ENCODE assay signal across 26 cellular contexts in genomic region chr15:41562258-41562657, GRCh38. TPM values are rescaled to one million over a fixed set of nuclear protein-coding genes. Genes with fewer than 3 reads are reported as not detected.
A peak's percentile ranks its signal among the peaks of the same experiment; 100 is the strongest.
DNase-seq lines count a peak whose midpoint lies in the region; ATAC-seq, FAIRE-seq and TF ChIP-seq lines count a peak whose summit lies in the region.
"Had no signal": no experiment of that assay in that cellular context is flagged by ENCODE, and none has a peak within 500 bp of the region (broad histone marks: within the 10 kb centered on the region; RNA-seq: fewer than 3 reads in every experiment).

No MANE protein-coding gene starts in this region.

- no peak for TF ChIP-seq RAD21 in HepG2 (CRISPR knock-in tag; IDR thresholded peaks at IDR 0.05)

- peak overlapping the region; percentile 93 for H3K4me3 Mint-ChIP-seq in endodermal cell
- H3K4me3 Mint-ChIP-seq in naive thymus-derived CD8-positive, alpha-beta T cell: no peak overlapping the region
- H3K4me3 Mint-ChIP-seq: activated CD4-positive, alpha-beta T cell treated with anti-CD3 and anti-CD28 coated beads, Interleukin-2, amount 10 ng/mL, durations not matched to agents 24 days and 14 days had no signal

- peak overlapping the region; percentile 50 for H2BK15ac ChIP-seq in neuronal stem cell (ENCODE audit: low read length)

- H2AK5ac ChIP-seq in neuronal stem cell (ENCODE audit: low read depth, low read length): peak overlapping the region; percentile 33

- peak overlapping the region; percentile 56 for H3K14ac ChIP-seq in neuronal stem cell (ENCODE audit: low read length)

- TF ChIP-seq EP300 in HepG2 (IDR thresholded peaks at IDR 0.05; ENCODE audit: low read depth in 2 of 2, low read length in 2 of 2) (no peak), HepG2 (CRISPR knock-in tag; IDR thresholded peaks at IDR 0.05; ENCODE audit: borderline replicate concordance) (no peak)

- H2BK120ac ChIP-seq in neuronal stem cell (ENCODE audit: low read depth, low read length): peak overlapping the region; percentile 48

- POLR2A ChIA-PET in HepG2 (lab: Yijun Ruan, JAX): interaction anchor here (0.6 to 2.1 kb wide), 9 partner anchors 9 to 98 kb away, joined by 3 to 11 read pairs (median 5); partner anchors contain the start of gene MGA
- POLR2A ChIA-PET in naive thymus-derived CD8-positive, alpha-beta T cell (lab: Charles Lee): interaction anchor here (0.9 kb wide), 1 partner anchor 18 kb away, joined by 3 read pairs; the partner anchor contains the start of gene RPAP1

- H3K36me3 Mint-ChIP-seq in endodermal cell (ENCODE audit: low read depth): peaks cover 42% of the 10 kb centered on the region
- H3K36me3 Mint-ChIP-seq in naive thymus-derived CD8-positive, alpha-beta T cell: no peaks in the 10 kb centered on the region

- H3K9me3 ChIP-seq in HepG2 (ENCODE audit: low read length) (no peaks in the 10 kb centered on the region), right lobe of liver (no peaks in the 10 kb centered on the region), endodermal cell (ENCODE audit: control insufficient read depth, low read length) (no peaks in the 10 kb centered on the region), neuronal stem cell (replicated peaks in 1 of 2; ENCODE audit: control insufficient read depth in 2 of 2, insufficient read depth in 1 of 2, low read depth in 1 of 2, low read length in 2 of 2) (peaks cover 0 to 1% of the 10 kb centered on the region in 2 donors)
- H3K9me3 ChIP-seq: A549, esophagus muscularis mucosa, gastroesophageal sphincter, mucosa of descending colon, upper lobe of left lung had no signal

- H3K4me1 Mint-ChIP-seq in endodermal cell: peaks cover 73% of the 10 kb centered on the region
- H3K4me1 Mint-ChIP-seq in naive thymus-derived CD8-positive, alpha-beta T cell: peaks cover 13 to 20% (median 15%) of the 10 kb centered on the region in 4 donors

- 57% methylated on average over 4 of the region's 4 CpGs for WGBS in HepG2 (ENCODE audit: low lambda C conversion rate)
- 50% methylated on average over 2 of the region's 4 CpGs for WGBS in right lobe of liver (ENCODE audit: insufficient coverage, low coverage, low lambda C conversion rate, missing lambda C conversion rate)
- 51 to 57% methylated on average over 1 to 4 of the region's 4 CpGs for WGBS in endodermal cell (ENCODE audit: insufficient coverage in 1 of 2, insufficient read length in 1 of 2), 2 experiments
- WGBS in neuronal stem cell (ENCODE audit: extremely low coverage in 2 of 2, insufficient read length in 2 of 2, insufficient replicate concordance in 1 of 2), 2 donors: no CpG with 5 or more reads among the region's 4 CpGs

- no peak overlapping the region for H3K4ac ChIP-seq in neuronal stem cell (ENCODE audit: low read length)

- H3K9me3 Mint-ChIP-seq in endodermal cell: no peaks in the 10 kb centered on the region
- no peaks in the 10 kb centered on the region for H3K9me3 Mint-ChIP-seq in naive thymus-derived CD8-positive, alpha-beta T cell
- H3K9me3 Mint-ChIP-seq: activated CD4-positive, alpha-beta T cell treated with anti-CD3 and anti-CD28 coated beads, Interleukin-2, amount 10 ng/mL, durations not matched to agents 24 days and 14 days had no signal

- no TSS peak for BruUV-seq in HepG2 (replicated peaks; lab: Mats Ljungman, UMichigan)

- no peak overlapping the region for H3K4me3 ChIP-seq in HepG2 (replicated peaks in 1 of 3; ENCODE audit: insufficient read depth in 1 of 3, low read depth in 2 of 3, low read length in 3 of 3)
- no peak overlapping the region for H3K4me3 ChIP-seq in right lobe of liver
- H3K4me3 ChIP-seq in endodermal cell (ENCODE audit: low read length): peak overlapping the region; percentile 69
- H3K4me3 ChIP-seq in neuronal stem cell (ENCODE audit: low read length in 2 of 2): no peak overlapping the region
- H3K4me3 ChIP-seq: A549, cardiac muscle cell, esophagus muscularis mucosa, gastroesophageal sphincter, GM12878, mucosa of descending colon, upper lobe of left lung had no signal

- H3K9ac ChIP-seq in HepG2 (ENCODE audit: insufficient read depth, low read depth, low read length) (0 out of 2 replicates have a peak overlapping the region, but pooled peaks have one; percentile 25), endodermal cell (ENCODE audit: extremely low read depth, low read length, poor library complexity, severe bottlenecking) (peak overlapping the region; percentile 42), neuronal stem cell (ENCODE audit: low read depth, low read length, poor library complexity) (no peak overlapping the region)

- peak overlapping the region; percentile 33 for H2BK5ac ChIP-seq in neuronal stem cell (ENCODE audit: low read length)

- H3K4me2 ChIP-seq in HepG2 (ENCODE audit: low read depth, low read length): no peak overlapping the region
- H3K4me2 ChIP-seq in neuronal stem cell (ENCODE audit: insufficient read depth, low read length, poor library complexity, severe bottlenecking): peak overlapping the region; percentile 53
- H3K4me2 ChIP-seq: A549 had no signal

- no peak for TF ChIP-seq POLR2A in HepG2 (IDR thresholded peaks at IDR 0.05; ENCODE audit: insufficient read depth in 1 of 2, low read depth in 2 of 2, low read length in 2 of 2)
- TF ChIP-seq POLR2A in right lobe of liver (IDR thresholded peaks at IDR 0.05): no peak

- in situ Hi-C loops in HepG2 (cut with HindIII; ENCODE audit: extremely low pct_ligation_motif_present, low pct_unique_long_range_greater_than_20kb): no loop called here

- no peaks in the 10 kb centered on the region for H3K27me3 Mint-ChIP-seq in endodermal cell (ENCODE audit: insufficient read depth)
- H3K27me3 Mint-ChIP-seq in naive thymus-derived CD8-positive, alpha-beta T cell: peaks cover 4 to 27% (median 14%) of the 10 kb centered on the region in 5 donors

- DNase-seq in HepG2 (ENCODE audit: low spot score) (no peak), right lobe of liver (no peak), endodermal cell (no peak), neuronal stem cell (ENCODE audit: low spot score) (peak; percentile 18), epidermal melanocyte (ENCODE audit: insufficient read length, low spot score) (no peak)
- no peak for DNase-seq in activated CD4-positive, alpha-beta T cell treated with anti-CD3 and anti-CD28 coated beads for 1 hour
- DNase-seq in naive thymus-derived CD8-positive, alpha-beta T cell: no peak
- DNase-seq: activated CD4-positive, alpha-beta T cell treated with anti-CD3 and anti-CD28 coated beads, Interleukin-2, amount 10 ng/mL, durations not matched to agents 24 days and 14 days; activated effector memory CD4-positive, alpha-beta T cell treated with Interleukin-2 at 50 U/mL for 16 hours; Karpas-422; NCI-H1048; NCI-H2029; NCI-H510A; stimulated activated naive CD4-positive, alpha-beta T cell treated with Interleukin-2 at 50 U/mL for 16 hours had no signal

- no peak overlapping the region for H4K91ac ChIP-seq in neuronal stem cell (ENCODE audit: low read depth, low read length, poor library complexity)

- no peak for ATAC-seq in HepG2
- no peak for ATAC-seq in right lobe of liver
- ATAC-seq in naive thymus-derived CD8-positive, alpha-beta T cell: no peak
- no peak for ATAC-seq in GM19328 (IDR thresholded peaks at IDR 0.05; ENCODE audit: unreplicated experiment)
- ATAC-seq: A549, GM12878, left colon, mucosa of descending colon had no signal

- CTCF ChIA-PET in HepG2 (lab: Yijun Ruan, JAX; ENCODE audit: low intra/inter-chr PET ratio, low total read pairs): interaction anchor here (1.8 to 1.9 kb wide), 2 partner anchors 18 to 42 kb away, joined by 3 to 10 read pairs; no protein-coding TSS in a partner anchor

- FAIRE-seq in HepG2 (lab: Jason Lieb, UNC): no peak
- FAIRE-seq: A549, GM12878, TTC549 had no signal

- peak overlapping the region; percentile 89 for H3K18ac ChIP-seq in neuronal stem cell (ENCODE audit: low read length)

- H3K36me3 ChIP-seq in HepG2 (replicated peaks in 1 of 2; ENCODE audit: control insufficient read depth in 1 of 2, insufficient read depth in 2 of 2, low read length in 2 of 2) (0 out of 5 replicates have a peak, but pooled peaks cover 0 to 4% of the 10 kb centered on the region in 2 experiments), right lobe of liver (no peaks in the 10 kb centered on the region), endodermal cell (ENCODE audit: control insufficient read depth, insufficient read depth, low read length) (peaks cover 56% of the 10 kb centered on the region), neuronal stem cell (replicated peaks in 1 of 2; ENCODE audit: control insufficient read depth in 2 of 2, insufficient read depth in 2 of 2, low read length in 2 of 2) (peaks cover 18 to 43% of the 10 kb centered on the region in 2 donors)
- H3K36me3 ChIP-seq: cardiac muscle cell, upper lobe of left lung had no signal

- no peak overlapping the region for H3K23ac ChIP-seq in neuronal stem cell (ENCODE audit: low read depth, low read length, poor library complexity)

- H3K4me1 ChIP-seq in HepG2 (ENCODE audit: insufficient read depth, low read length) (peaks cover 88% of the 10 kb centered on the region), right lobe of liver (peaks cover 0 to 6% (median 0%) of the 10 kb centered on the region in 4 donors), endodermal cell (ENCODE audit: control insufficient read depth, insufficient read depth, low read length) (peaks cover 44% of the 10 kb centered on the region), neuronal stem cell (ENCODE audit: control insufficient read depth in 2 of 2, insufficient read depth in 1 of 2, low read depth in 1 of 2, low read length in 2 of 2) (peaks cover 56 to 65% of the 10 kb centered on the region in 2 donors)

- H2BK12ac ChIP-seq in neuronal stem cell (ENCODE audit: low read length): peak overlapping the region; percentile 79

- no peak overlapping the region for H2AFZ ChIP-seq in HepG2 (ENCODE audit: low read length)
- H2AFZ ChIP-seq in neuronal stem cell (ENCODE audit: low read length): no peak overlapping the region

- H4K8ac ChIP-seq in neuronal stem cell (ENCODE audit: low read depth, low read length): no peak overlapping the region

- H3K27ac Mint-ChIP-seq in endodermal cell: peak overlapping the region; percentile 90
- no peak overlapping the region for H3K27ac Mint-ChIP-seq in naive thymus-derived CD8-positive, alpha-beta T cell
- H3K27ac Mint-ChIP-seq: activated CD4-positive, alpha-beta T cell treated with anti-CD3 and anti-CD28 coated beads, Interleukin-2, amount 10 ng/mL, durations not matched to agents 24 days and 14 days; CD14-positive monocyte had no signal

- no peak for TF ChIP-seq CTCF in HepG2 (CRISPR knock-in tag; IDR thresholded peaks at IDR 0.05)
- no peak for TF ChIP-seq CTCF in right lobe of liver (IDR thresholded peaks at IDR 0.05)
- no peak for TF ChIP-seq CTCF in endodermal cell (conservative IDR thresholded peaks at IDR 0.05)

- H4K20me1 ChIP-seq in HepG2 (ENCODE audit: insufficient read depth, low read length): no peaks in the 10 kb centered on the region

- no peaks in the 10 kb centered on the region for H3K79me2 ChIP-seq in HepG2 (ENCODE audit: insufficient read depth, low read length)

- H3K27ac ChIP-seq in HepG2 (ENCODE audit: extremely low read length, insufficient read depth, low read length) (no peak overlapping the region), right lobe of liver (no peak overlapping the region), endodermal cell (ENCODE audit: low read depth, low read length) (peak overlapping the region; percentile 56), neuronal stem cell (replicated peaks; ENCODE audit: low read length) (peak overlapping the region; percentile 89)
- H3K27ac ChIP-seq: A549, cardiac muscle cell, upper lobe of left lung had no signal

- H3K27me3 ChIP-seq in HepG2 (ENCODE audit: control insufficient read depth in 1 of 2, insufficient read depth in 2 of 2, low read length in 2 of 2) (no peaks in the 10 kb centered on the region), right lobe of liver (no peaks in the 10 kb centered on the region), endodermal cell (ENCODE audit: control insufficient read depth, insufficient read depth, low read length, poor library complexity, severe bottlenecking) (no peaks in the 10 kb centered on the region), neuronal stem cell (ENCODE audit: control insufficient read depth in 3 of 3, insufficient read depth in 3 of 3, low read depth in 1 of 3, low read length in 3 of 3) (no peaks in the 10 kb centered on the region)
- H3K27me3 ChIP-seq: cardiac muscle cell, esophagus muscularis mucosa, gastroesophageal sphincter had no signal

- intact Hi-C loops in HepG2 (cut with micrococcal nuclease; ENCODE audit: unreplicated experiment): loop anchor here (5.0 kb wide), 1 partner anchor 250 kb away; no protein-coding TSS in a partner anchor
- intact Hi-C loops in right lobe of liver (cut with DNase I): no loop called here

- peaks cover 12% of the 10 kb centered on the region for H3K79me1 ChIP-seq in neuronal stem cell (ENCODE audit: low read depth, low read length)

RNA-seq across cellular contexts. Expression of gene TYRO3, which starts 3.2 kb away (rescaled TPM):
- 12.4 and 24.0 TPM in 2 replicates for total RNA-seq in HepG2 (2016; rRNA removed; fragmentation: Illumina TruSeq; extraction: Trizol)
- 8.5 and 10.2 TPM in 2 replicates for total RNA-seq in HepG2 (2016; cell fraction: cytosol; rRNA removed; fragmentation: Illumina TruSeq; extraction: Trizol; ENCODE audit: low read depth)
- total RNA-seq in HepG2 (2016; cell fraction: insoluble cytoplasmic fraction; rRNA removed; fragmentation: Illumina TruSeq; extraction: Trizol): 12.7 and 22.1 TPM in 2 replicates
- 13.7 and 17.0 TPM in 2 replicates for total RNA-seq in HepG2 (2016; cell fraction: membrane; rRNA removed; fragmentation: Illumina TruSeq; extraction: Trizol)
- total RNA-seq in HepG2 (2016; cell fraction: nucleus; rRNA removed; fragmentation: Illumina TruSeq; extraction: Trizol): 16.6 and 22.9 TPM in 2 replicates
- polyA plus RNA-seq in HepG2 (2011; rRNA removed): 43.6 and 48.0 TPM in 2 replicates
- 34.1 and 42.7 TPM in 2 replicates for polyA plus RNA-seq in HepG2 (2011; cell fraction: cytosol; rRNA removed)
- polyA plus RNA-seq in HepG2 (2011; cell fraction: nucleus; rRNA removed): 45.0 and 51.9 TPM in 2 replicates
- 24.1 and 31.2 TPM in 2 replicates for polyA plus RNA-seq in HepG2 (2012)
- polyA plus RNA-seq in HepG2 (2016; cell fraction: cytosol; fragmentation: Illumina TruSeq; extraction: Trizol; ENCODE audit: low read depth): 3.8 and 5.0 TPM in 2 replicates
- polyA plus RNA-seq in HepG2 (2016; cell fraction: insoluble cytoplasmic fraction; fragmentation: Illumina TruSeq; extraction: Trizol; ENCODE audit: low read depth): 9.1 and 11.5 TPM in 2 replicates
- 8.9 and 12.0 TPM in 2 replicates for polyA plus RNA-seq in HepG2 (2016; cell fraction: membrane; fragmentation: Illumina TruSeq; extraction: Trizol; ENCODE audit: low read depth)
- 23.9 and 24.2 TPM in 2 replicates for polyA plus RNA-seq in HepG2 (2016; cell fraction: nucleus; fragmentation: Illumina TruSeq; extraction: Trizol; ENCODE audit: insufficient read depth, low read depth)
- polyA minus RNA-seq in HepG2 (2011; rRNA and poly(A)+ RNA removed; ENCODE audit: low replicate concordance): 189 and 236 TPM in 2 replicates
- polyA minus RNA-seq in HepG2 (2011; cell fraction: cytosol; rRNA and poly(A)+ RNA removed): 48.4 and 49.0 TPM in 2 replicates
- 33.2 and 34.2 TPM in 2 replicates for polyA minus RNA-seq in HepG2 (2011; cell fraction: nucleus; rRNA and poly(A)+ RNA removed)
- 1 to 10 TPM; 1.1 to 2.9 (median 1.8) TPM for total RNA-seq in right lobe of liver
- total RNA-seq in endodermal cell: 100 to 1,000 TPM; 293 to 311 TPM
- 86.7 TPM for polyA plus RNA-seq in endodermal cell (2013, experiment 1 of 2)
- polyA plus RNA-seq in endodermal cell (2013, experiment 2 of 2): 76.1 TPM
- polyA plus RNA-seq in neuronal stem cell (2013, experiment 1 of 2): 121 TPM
- 118 TPM for polyA plus RNA-seq in neuronal stem cell (2013, experiment 2 of 2)
- total RNA-seq in naive thymus-derived CD8-positive, alpha-beta T cell: under 1 TPM in 1 of 2 experiments, not detected in 1; 0.05 TPM
- polyA plus RNA-seq in naive thymus-derived CD8-positive, alpha-beta T cell: not detected

RNA-seq across cellular contexts. Expression of gene RPAP1, which starts 18.2 kb away (rescaled TPM):
- total RNA-seq in HepG2 (2016; rRNA removed; fragmentation: Illumina TruSeq; extraction: Trizol) (20.6 and 28.1 TPM in 2 replicates), right lobe of liver (10 to 100 TPM; 13.9 to 20.8 (median 17.9) TPM), endodermal cell (100 to 1,000 TPM in 1 of 2 donors, 10 to 100 TPM in 1; 91.1 to 107 TPM)
- total RNA-seq in HepG2 (2016; cell fraction: cytosol; rRNA removed; fragmentation: Illumina TruSeq; extraction: Trizol; ENCODE audit: low read depth): 2.9 and 4.8 TPM in 2 replicates
- 19.4 and 24.9 TPM in 2 replicates for total RNA-seq in HepG2 (2016; cell fraction: insoluble cytoplasmic fraction; rRNA removed; fragmentation: Illumina TruSeq; extraction: Trizol)
- total RNA-seq in HepG2 (2016; cell fraction: membrane; rRNA removed; fragmentation: Illumina TruSeq; extraction: Trizol): 7.5 and 9.5 TPM in 2 replicates
- 20.1 and 24.6 TPM in 2 replicates for total RNA-seq in HepG2 (2016; cell fraction: nucleus; rRNA removed; fragmentation: Illumina TruSeq; extraction: Trizol)
- polyA plus RNA-seq in HepG2 (2011; rRNA removed): 15.1 and 16.2 TPM in 2 replicates
- 7.0 and 9.8 TPM in 2 replicates for polyA plus RNA-seq in HepG2 (2011; cell fraction: cytosol; rRNA removed)
- polyA plus RNA-seq in HepG2 (2011; cell fraction: nucleus; rRNA removed): 56.6 and 66.8 TPM in 2 replicates
- 26.5 TPM in 2 replicates for polyA plus RNA-seq in HepG2 (2012)
- polyA plus RNA-seq in HepG2 (2016; cell fraction: cytosol; fragmentation: Illumina TruSeq; extraction: Trizol; ENCODE audit: low read depth): 2.1 and 2.5 TPM in 2 replicates
- 15.7 and 22.2 TPM in 2 replicates for polyA plus RNA-seq in HepG2 (2016; cell fraction: insoluble cytoplasmic fraction; fragmentation: Illumina TruSeq; extraction: Trizol; ENCODE audit: low read depth)
- 3.5 and 5.6 TPM in 2 replicates for polyA plus RNA-seq in HepG2 (2016; cell fraction: membrane; fragmentation: Illumina TruSeq; extraction: Trizol; ENCODE audit: low read depth)
- polyA plus RNA-seq in HepG2 (2016; cell fraction: nucleus; fragmentation: Illumina TruSeq; extraction: Trizol; ENCODE audit: insufficient read depth, low read depth): 36.5 and 38.9 TPM in 2 replicates
- 24.4 and 46.4 TPM in 2 replicates for polyA minus RNA-seq in HepG2 (2011; rRNA and poly(A)+ RNA removed; ENCODE audit: low replicate concordance)
- 13.8 and 16.5 TPM in 2 replicates for polyA minus RNA-seq in HepG2 (2011; cell fraction: cytosol; rRNA and poly(A)+ RNA removed)
- 27.7 and 30.0 TPM in 2 replicates for polyA minus RNA-seq in HepG2 (2011; cell fraction: nucleus; rRNA and poly(A)+ RNA removed)
- polyA plus RNA-seq in endodermal cell (2013, experiment 1 of 2): 39.7 TPM
- polyA plus RNA-seq in endodermal cell (2013, experiment 2 of 2): 38.3 TPM
- 21.6 TPM for polyA plus RNA-seq in neuronal stem cell (2013, experiment 1 of 2)
- polyA plus RNA-seq in neuronal stem cell (2013, experiment 2 of 2): 20.4 TPM
- 10 to 100 TPM; 59.1 to 60.0 TPM for total RNA-seq in naive thymus-derived CD8-positive, alpha-beta T cell
- polyA plus RNA-seq in naive thymus-derived CD8-positive, alpha-beta T cell: 10 to 100 TPM in 2 of 3 donors, 1 to 10 TPM in 1; 8.0 to 19.8 (median 12.2) TPM

RNA-seq across cellular contexts. Expression of gene LTK, which starts 48.6 kb away (rescaled TPM):
- total RNA-seq in HepG2 (2016; rRNA removed; fragmentation: Illumina TruSeq; extraction: Trizol) (not detected in 2 replicates), right lobe of liver (1 to 10 TPM in 4 of 6 experiments, under 1 TPM in 2; 0.56 to 3.3 (median 1.8) TPM), endodermal cell (under 1 TPM; 0.44 to 0.57 TPM)
- total RNA-seq in HepG2 (2016; cell fraction: cytosol; rRNA removed; fragmentation: Illumina TruSeq; extraction: Trizol; ENCODE audit: low read depth): not detected in 2 replicates
- total RNA-seq in HepG2 (2016; cell fraction: insoluble cytoplasmic fraction; rRNA removed; fragmentation: Illumina TruSeq; extraction: Trizol): not detected in 2 replicates
- not detected in 2 replicates for total RNA-seq in HepG2 (2016; cell fraction: membrane; rRNA removed; fragmentation: Illumina TruSeq; extraction: Trizol)
- 0.12 TPM in 1 of 2 replicates, not detected in the other for total RNA-seq in HepG2 (2016; cell fraction: nucleus; rRNA removed; fragmentation: Illumina TruSeq; extraction: Trizol)
- 0.01 and 0.05 TPM in 2 replicates for polyA plus RNA-seq in HepG2 (2011; rRNA removed)
- 0.05 TPM in 1 of 2 replicates, not detected in the other for polyA plus RNA-seq in HepG2 (2011; cell fraction: cytosol; rRNA removed)
- polyA plus RNA-seq in HepG2 (2011; cell fraction: nucleus; rRNA removed): 0.63 and 0.68 TPM in 2 replicates
- 0.19 TPM in 1 of 2 replicates, not detected in the other for polyA plus RNA-seq in HepG2 (2012)
- polyA plus RNA-seq in HepG2 (2016; cell fraction: cytosol; fragmentation: Illumina TruSeq; extraction: Trizol; ENCODE audit: low read depth): not detected in 2 replicates
- polyA plus RNA-seq in HepG2 (2016; cell fraction: insoluble cytoplasmic fraction; fragmentation: Illumina TruSeq; extraction: Trizol; ENCODE audit: low read depth): not detected in 2 replicates
- polyA plus RNA-seq in HepG2 (2016; cell fraction: membrane; fragmentation: Illumina TruSeq; extraction: Trizol; ENCODE audit: low read depth): not detected in 2 replicates
- polyA plus RNA-seq in HepG2 (2016; cell fraction: nucleus; fragmentation: Illumina TruSeq; extraction: Trizol; ENCODE audit: insufficient read depth, low read depth): not detected in 2 replicates
- 0.37 TPM in 1 of 2 replicates, not detected in the other for polyA minus RNA-seq in HepG2 (2011; rRNA and poly(A)+ RNA removed; ENCODE audit: low replicate concordance)
- not detected in 2 replicates for polyA minus RNA-seq in HepG2 (2011; cell fraction: cytosol; rRNA and poly(A)+ RNA removed)
- not detected in 2 replicates for polyA minus RNA-seq in HepG2 (2011; cell fraction: nucleus; rRNA and poly(A)+ RNA removed)
- polyA plus RNA-seq in endodermal cell (2013, experiment 1 of 2): 0.18 TPM
- 0.17 TPM for polyA plus RNA-seq in endodermal cell (2013, experiment 2 of 2)
- polyA plus RNA-seq in neuronal stem cell (2013, experiment 1 of 2): 0.03 TPM
- 0.06 TPM for polyA plus RNA-seq in neuronal stem cell (2013, experiment 2 of 2)
- total RNA-seq in naive thymus-derived CD8-positive, alpha-beta T cell: under 1 TPM; 0.18 to 0.22 TPM
- polyA plus RNA-seq in naive thymus-derived CD8-positive, alpha-beta T cell: not detected
- total RNA-seq: activated CD4-positive, alpha-beta T cell treated with anti-CD3 and anti-CD28 coated beads, Interleukin-2, amount 10 ng/mL, durations not matched to agents 24 days and 14 days; occipital lobe had no signal
- polyA plus RNA-seq: CD14-positive monocyte had no signal

Comparison
In these comparisons a context has a peak if more than half of its experiments do, and no peak if none do; other contexts are left out.
1. H3K27ac ChIP-seq: peak in endodermal cell (single experiment) and neuronal stem cell (single experiment); none in HepG2 (single experiment) and right lobe of liver (0 of 3).
2. RNA of gene TYRO3, which starts 3.2 kb away (total RNA-seq): 293 to 311 TPM in endodermal cell; 8.5 to 24.0 TPM in HepG2, 1.1 to 2.9 TPM in right lobe of liver and 0.05 TPM in naive thymus-derived CD8-positive, alpha-beta T cell; every median in the first group is over 10 times any median in the second.